ENCODE assay signal across 18 cellular contexts in the genomic region with DNA sequence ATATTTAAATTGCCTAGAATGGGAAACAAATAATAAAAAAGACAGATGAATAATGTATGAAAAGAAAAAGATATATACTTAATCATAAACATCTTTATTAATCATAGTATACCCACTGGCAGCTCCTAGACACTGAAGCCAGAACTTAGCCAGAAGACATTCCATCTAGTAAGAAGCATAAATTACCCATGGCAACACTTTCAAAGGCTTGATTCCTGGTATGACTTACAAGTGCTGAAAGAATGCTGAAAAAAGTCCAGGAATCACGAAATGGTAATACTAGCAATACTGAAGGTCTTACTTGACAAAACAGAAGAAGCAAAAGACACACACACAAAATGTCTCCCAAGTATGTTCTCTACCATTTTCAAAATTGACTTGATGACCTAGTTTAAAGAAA. TPM values are rescaled to one million over a fixed set of nuclear protein-coding genes. Genes with fewer than 3 reads are reported as not detected.
DNase-seq lines count a peak whose midpoint lies in the region.
"Had no signal": no experiment of that assay in that cellular context is flagged by ENCODE, and none has a peak within 500 bp of the region (broad histone marks: within the 10 kb centered on the region; RNA-seq: fewer than 3 reads in every experiment).

No MANE protein-coding gene starts in this region.

- no peaks in the 10 kb centered on the region for H3K9me3 Mint-ChIP-seq in immature natural killer cell
- H3K9me3 Mint-ChIP-seq: activated T-cell treated with anti-CD3 and anti-CD28 coated beads, Interleukin-2, amount 50 U/mL, for 4 hours; naive thymus-derived CD4-positive, alpha-beta T cell; stimulated activated naive B cell treated with anti-CD40 and anti-IgM and Interleukin-4, amounts not matched to agents 10 μg/mL and 1 μg/mL and 100 μg/mL, for 72 hours had no signal

- DNase-seq in EH (ENCODE audit: low read depth) (peak; percentile 75), amniotic epithelial cell (ENCODE audit: low read depth) (peak; percentile 77), fibroblast of peridontal ligament (ENCODE audit: extremely low read depth) (peak; percentile 97), skeletal muscle cell (ENCODE audit: low read depth) (peak; percentile 31), immature natural killer cell (no peak), SW 1271 (lab: John Stamatoyannopoulos, UW) (no peak)
- DNase-seq in activated CD8-positive, alpha-beta memory T cell treated with anti-CD3 and anti-CD28 coated beads, Interleukin-2, amount 50 U/mL, for 48 hours, result no peak
- DNase-seq: activated naive CD4-positive, alpha-beta T cell treated with Interleukin-2 at 50 U/mL for 16 hours; activated T-cell treated with anti-CD3 and anti-CD28 coated beads, Interleukin-2, amount 50 U/mL, for 4 hours; aorta; foreskin melanocyte; mesenchymal stem cell; naive thymus-derived CD4-positive, alpha-beta T cell; ovary; sigmoid colon; stimulated activated CD4-positive, alpha-beta T cell treated with anti-CD3 and anti-CD28 coated beads, Interleukin-1b, Interleukin-23, amount 100 ng/mL, for 48 hours; stimulated activated naive B cell treated with anti-CD40 and anti-IgM and Interleukin-4, amounts not matched to agents 10 μg/mL and 1 μg/mL and 100 μg/mL, for 72 hours had no signal

- peaks cover 3 to 5% (median 4%) of the 10 kb centered on the region in 3 donors for H3K27me3 Mint-ChIP-seq in immature natural killer cell (ENCODE audit: low read depth in 3 of 3)

- H3K4me1 Mint-ChIP-seq in immature natural killer cell, result no peaks in the 10 kb centered on the region
- H3K4me1 Mint-ChIP-seq: naive thymus-derived CD4-positive, alpha-beta T cell; stimulated activated naive B cell treated with anti-CD40 and anti-IgM and Interleukin-4, amounts not matched to agents 10 μg/mL and 1 μg/mL and 100 μg/mL, for 72 hours had no signal

- no peak overlapping the region for H3K27ac Mint-ChIP-seq in immature natural killer cell
- H3K27ac Mint-ChIP-seq: naive thymus-derived CD4-positive, alpha-beta T cell; stimulated activated naive B cell treated with anti-CD40 and anti-IgM and Interleukin-4, amounts not matched to agents 10 μg/mL and 1 μg/mL and 100 μg/mL, for 72 hours had no signal

- no peaks in the 10 kb centered on the region for H3K36me3 Mint-ChIP-seq in immature natural killer cell
- H3K36me3 Mint-ChIP-seq: naive thymus-derived CD4-positive, alpha-beta T cell; stimulated activated naive B cell treated with anti-CD40 and anti-IgM and Interleukin-4, amounts not matched to agents 10 μg/mL and 1 μg/mL and 100 μg/mL, for 72 hours had no signal

- H3K4me3 Mint-ChIP-seq in immature natural killer cell, result no peak overlapping the region
- H3K4me3 Mint-ChIP-seq: activated T-cell treated with anti-CD3 and anti-CD28 coated beads, Interleukin-2, amount 50 U/mL, for 4 hours; naive thymus-derived CD4-positive, alpha-beta T cell; stimulated activated naive B cell treated with anti-CD40 and anti-IgM and Interleukin-4, amounts not matched to agents 10 μg/mL and 1 μg/mL and 100 μg/mL, for 72 hours had no signal

- H3K4me3 ChIP-seq in skeletal muscle cell (ENCODE audit: low read depth, low read length), result no peak overlapping the region
- H3K4me3 ChIP-seq: ovary, sigmoid colon, thoracic aorta had no signal

RNA-seq across cellular contexts. Expression of a gene that starts 38.0 kb away (rescaled TPM):
- polyA plus RNA-seq in immature natural killer cell, result 1 to 10 TPM in 1 of 3 donors, under 1 TPM in 2; 0.82 to 3.3 (median 0.83) TPM

RNA-seq across cellular contexts. Expression of a gene that starts 38.1 kb away (rescaled TPM):
- polyA plus RNA-seq in immature natural killer cell, result 1 to 10 TPM; 1.7 to 8.3 (median 7.8) TPM

Comparison
In these comparisons a context has a peak if more than half of its experiments do, and no peak if none do; other contexts are left out.
1. DNase-seq: peak in EH (single experiment), amniotic epithelial cell (single experiment), fibroblast of peridontal ligament (single experiment) and skeletal muscle cell (single experiment); none in activated CD8-positive, alpha-beta memory T cell treated with anti-CD3 and anti-CD28 coated beads, Interleukin-2, amount 50 U/mL, for 48 hours (single experiment), immature natural killer cell (0 of 3) and SW 1271 (0 of 2).